8 cellular contexts compared by ENCODE assay signal in genomic region chr19:14775855-14776254, GRCh38. TPM values are rescaled to one million over a fixed set of nuclear protein-coding genes. Genes with fewer than 3 reads are reported as not detected.
DNase-seq lines count a peak whose midpoint lies in the region; ATAC-seq and TF ChIP-seq lines count a peak whose summit lies in the region.

No MANE protein-coding gene starts in this region.

- H3K4me2 ChIP-seq in GM23248 (ENCODE audit: unreplicated experiment), result no peak overlapping the region

- TF ChIP-seq CTCF in AG09309 (IDR thresholded peaks at IDR 0.05; ENCODE audit: control insufficient read depth, insufficient read depth, low read depth, low read length, missing control alignments), result no peak

- H4K20me1 ChIP-seq in GM23248 (ENCODE audit: insufficient read depth), result no peaks in the 10 kb centered on the region

- H3K27ac Mint-ChIP-seq in activated naive CD8-positive, alpha-beta T cell treated with anti-CD3 and anti-CD28 coated beads, Interleukin-2, amount 50 U/mL, for 24 hours, result no peak overlapping the region
- H3K27ac Mint-ChIP-seq in memory B cell, result peak overlapping the region; percentile 67

- no peak overlapping the region for H3K27ac ChIP-seq in GM23248

- H3K4me3 Mint-ChIP-seq in activated naive CD8-positive, alpha-beta T cell treated with anti-CD3 and anti-CD28 coated beads, Interleukin-2, amount 50 U/mL, for 24 hours, result peak overlapping the region; percentile 76
- H3K4me3 Mint-ChIP-seq in memory B cell, result peak overlapping the region; percentile 65

- no peaks in the 10 kb centered on the region for H3K79me2 ChIP-seq in GM23248 (ENCODE audit: insufficient read depth)

- H3K36me3 Mint-ChIP-seq in activated naive CD8-positive, alpha-beta T cell treated with anti-CD3 and anti-CD28 coated beads, Interleukin-2, amount 50 U/mL, for 24 hours (ENCODE audit: low read depth), result no peaks in the 10 kb centered on the region
- H3K36me3 Mint-ChIP-seq in memory B cell, result peaks cover 3% of the 10 kb centered on the region

- H3K9me2 ChIP-seq in GM23248 (ENCODE audit: insufficient read depth), result no peaks in the 10 kb centered on the region

- DNase-seq in AG09309 (ENCODE audit: low read depth) (no peak), GM23248 (no peak), memory B cell (ENCODE audit: low spot score in 2 of 2) (no peak), NCI-H2227 treated with DMSO at 0.1 percent for 48 hours (lab: John Stamatoyannopoulos, UW) (no peak), OCI-M2 (lab: John Stamatoyannopoulos, UW; ENCODE audit: unreplicated experiment) (no peak)
- DNase-seq in activated naive CD8-positive, alpha-beta T cell treated with anti-CD3 and anti-CD28 coated beads, Interleukin-2, amount 50 U/mL, for 24 hours, result peak; percentile 40

- peaks cover 35% of the 10 kb centered on the region for H3K27me3 Mint-ChIP-seq in activated naive CD8-positive, alpha-beta T cell treated with anti-CD3 and anti-CD28 coated beads, Interleukin-2, amount 50 U/mL, for 24 hours
- H3K27me3 Mint-ChIP-seq in memory B cell, result peaks cover 14% of the 10 kb centered on the region

- no peaks in the 10 kb centered on the region for H3F3A ChIP-seq in GM23248 (ENCODE audit: insufficient read depth)

- no peaks in the 10 kb centered on the region for H3K4me1 ChIP-seq in GM23248 (ENCODE audit: insufficient read depth)

- H3K9me3 Mint-ChIP-seq in activated naive CD8-positive, alpha-beta T cell treated with anti-CD3 and anti-CD28 coated beads, Interleukin-2, amount 50 U/mL, for 24 hours, result no peaks in the 10 kb centered on the region
- no peaks in the 10 kb centered on the region for H3K9me3 Mint-ChIP-seq in memory B cell

- H3K4me1 Mint-ChIP-seq in activated naive CD8-positive, alpha-beta T cell treated with anti-CD3 and anti-CD28 coated beads, Interleukin-2, amount 50 U/mL, for 24 hours, result peaks cover 14% of the 10 kb centered on the region
- peaks cover 17% of the 10 kb centered on the region for H3K4me1 Mint-ChIP-seq in memory B cell

- H2AFZ ChIP-seq in GM23248, result peak overlapping the region; percentile 32; the same call in 1 of the 2 replicates

- WGBS in GM23248 (ENCODE audit: low coverage in 1 of 2, low lambda C conversion rate in 2 of 2, missing lambda C conversion rate in 2 of 2), 2 experiments, result 6 to 13% methylated on average over 11 to 12 of the region's 12 CpGs

- H3K9me3 ChIP-seq in GM23248 (ENCODE audit: low read depth), result no peaks in the 10 kb centered on the region

- no peaks in the 10 kb centered on the region; the same call in 1 of the 2 replicates for H3K27me3 ChIP-seq in GM23248 (replicated peaks; ENCODE audit: insufficient read depth)

- peak overlapping the region; percentile 42 for H3K4me3 ChIP-seq in AG09309 (ENCODE audit: control insufficient read depth, low read depth, low read length)
- peak overlapping the region; percentile 49; the same call in 1 of the 2 replicates for H3K4me3 ChIP-seq in GM23248

- in situ Hi-C loops in GM23248 (cut with MboI), result no loop called here

- H3K9ac ChIP-seq in GM23248, result no peak overlapping the region

- ATAC-seq in activated naive CD8-positive, alpha-beta T cell treated with anti-CD3 and anti-CD28 coated beads, Interleukin-2, amount 50 U/mL, for 24 hours, result no peak
- no peak for ATAC-seq in memory B cell (ENCODE audit: low read depth)
- ATAC-seq in GM21723 (IDR thresholded peaks at IDR 0.05; ENCODE audit: unreplicated experiment), result no peak
- no peak for ATAC-seq in GM18520 (IDR thresholded peaks at IDR 0.05; ENCODE audit: unreplicated experiment)

- H3K36me3 ChIP-seq in GM23248 (ENCODE audit: low read depth), result no peaks in the 10 kb centered on the region

RNA-seq across cellular contexts. Expression of gene ADGRE2, which starts 2.5 kb away (rescaled TPM):
- total RNA-seq in GM23248 (2014; rRNA removed; shearing (Covaris generic)), result not detected in 2 replicates
- 0.05 and 0.28 TPM in 2 replicates for polyA plus RNA-seq in GM23248 (2016; fragmentation: Nextera tagmentation; extraction: Ambion mirVana)

RNA-seq across cellular contexts. Expression of gene OR7A5, which starts 59.1 kb away (rescaled TPM):
- total RNA-seq in GM23248 (2014; rRNA removed; shearing (Covaris generic)), result not detected in 2 replicates
- not detected in 2 replicates for polyA plus RNA-seq in GM23248 (2016; fragmentation: Nextera tagmentation; extraction: Ambion mirVana)

RNA-seq across cellular contexts. Expression of gene OR7C1, which starts 59.1 kb away (rescaled TPM):
- total RNA-seq in GM23248 (2014; rRNA removed; shearing (Covaris generic)), result not detected in 2 replicates
- not detected in 2 replicates for polyA plus RNA-seq in GM23248 (2016; fragmentation: Nextera tagmentation; extraction: Ambion mirVana)
